20 cellular contexts compared by ENCODE assay signal in the genomic region with DNA sequence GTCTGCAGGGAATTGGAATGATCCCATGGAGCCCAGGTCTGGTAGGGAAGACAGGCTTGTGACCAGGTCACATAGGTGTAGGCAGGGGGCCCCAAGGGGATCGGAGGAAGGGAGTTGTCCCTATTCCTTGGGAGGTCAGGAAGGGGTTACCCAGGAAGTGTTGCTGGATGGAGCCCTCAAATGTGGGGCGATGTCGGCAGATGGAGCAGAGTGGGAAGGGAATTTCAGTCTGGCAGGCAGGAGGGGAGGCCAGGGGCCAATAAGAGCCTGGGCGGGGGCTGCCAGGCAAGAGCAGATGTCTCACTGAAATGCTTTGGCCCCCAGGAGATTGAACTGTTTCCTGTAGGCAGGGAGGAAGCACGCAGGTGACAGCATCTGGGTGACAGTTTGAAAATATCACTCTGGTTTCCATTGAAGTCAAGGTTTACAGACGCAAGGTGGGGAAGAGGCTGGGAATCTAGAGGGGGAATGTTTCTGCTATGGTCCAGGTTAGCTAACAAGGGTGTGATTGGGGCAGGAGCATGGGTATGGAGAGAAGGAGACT.
"Had no signal": no experiment of that assay in that cellular context is flagged by ENCODE, and none has a peak within 500 bp of the region (broad histone marks: within the 10 kb centered on the region; RNA-seq: fewer than 3 reads in every experiment).

No MANE protein-coding gene starts in this region.

- H3K4me3 Mint-ChIP-seq: activated CD4-positive, alpha-beta T cell treated with anti-CD3 and anti-CD28 coated beads, Interleukin-2, amount 10 ng/mL, durations not matched to agents 7 days and 5 days; activated naive CD8-positive, alpha-beta T cell treated with anti-CD3 and anti-CD28 coated beads, Interleukin-2, amount 10 ng/mL, durations not matched to agents 7 days and 5 days; neural crest cell had no signal

- FAIRE-seq: frontal cortex had no signal

- H3K27ac Mint-ChIP-seq: activated CD4-positive, alpha-beta T cell treated with anti-CD3 and anti-CD28 coated beads, Interleukin-2, amount 10 ng/mL, durations not matched to agents 7 days and 5 days; activated naive CD8-positive, alpha-beta T cell treated with anti-CD3 and anti-CD28 coated beads, Interleukin-2, amount 10 ng/mL, durations not matched to agents 7 days and 5 days had no signal

- DNase-seq: activated CD4-positive, alpha-beta T cell treated with anti-CD3 and anti-CD28 coated beads, Interleukin-2, amount 10 ng/mL, durations not matched to agents 7 days and 5 days; activated naive CD8-positive, alpha-beta T cell treated with anti-CD3 and anti-CD28 coated beads, Interleukin-2, amount 10 ng/mL, durations not matched to agents 7 days and 5 days; activated T-cell treated with anti-CD3 and anti-CD28 coated beads for 4 hours; amygdala; body of pancreas; dorsolateral prefrontal cortex; heart left ventricle; kidney glomerular epithelial cell; left ventricle myocardium inferior; mammary epithelial cell; stimulated activated CD4-positive, alpha-beta T cell treated with anti-CD3 and anti-CD28 coated beads, Interleukin-12 subunit alpha, Interleukin-12 subunit beta, amount 100 ng/mL, for 4 hours; stimulated activated CD4-positive, alpha-beta T cell treated with anti-CD3 and anti-CD28 coated beads, Interleukin-1b, Interleukin-23, amount 100 ng/mL, for 48 hours; stimulated activated naive CD4-positive, alpha-beta T cell treated with Interleukin-2 at 50 U/mL for 16 hours; uterus had no signal

- H3K4me3 ChIP-seq: body of pancreas, dorsolateral prefrontal cortex, heart left ventricle, left ventricle myocardium inferior, prostate gland, right atrium auricular region, tibial artery, uterus had no signal

- H3K36me3 ChIP-seq: heart left ventricle, left ventricle myocardium inferior, prostate gland, right atrium auricular region, tibial artery, uterus had no signal

- H3K9me3 ChIP-seq: body of pancreas, heart left ventricle, prostate gland, right atrium auricular region, uterus had no signal

- H3K9me3 Mint-ChIP-seq: activated CD4-positive, alpha-beta T cell treated with anti-CD3 and anti-CD28 coated beads, Interleukin-2, amount 10 ng/mL, durations not matched to agents 7 days and 5 days; neural crest cell had no signal

- ATAC-seq: activated CD4-positive, CD25-positive, alpha-beta regulatory T cell treated with anti-CD3 and anti-CD28 coated beads, Interleukin-2, amount 50 U/mL, for 24 hours; body of pancreas; heart left ventricle had no signal

- H3K4me1 ChIP-seq: prostate gland, uterus had no signal

- H3K36me3 Mint-ChIP-seq: activated naive CD8-positive, alpha-beta T cell treated with anti-CD3 and anti-CD28 coated beads, Interleukin-2, amount 10 ng/mL, durations not matched to agents 7 days and 5 days had no signal

- H3K27me3 ChIP-seq: body of pancreas, dorsolateral prefrontal cortex, heart left ventricle, right atrium auricular region, tibial artery, uterus had no signal

- H3K27ac ChIP-seq: body of pancreas, dorsolateral prefrontal cortex, heart left ventricle, left ventricle myocardium inferior, prostate gland, right atrium auricular region, tibial artery, uterus had no signal
